ENCODE assay signal across 1 cellular context in genomic region chr2:15160201-15160600, GRCh38.
TF ChIP-seq lines count a peak whose summit lies in the region.

No MANE protein-coding gene starts in this region.

TF ChIP-seq in H1, 55 proteins besides CTCF, POLR2A, EP300 and RAD21:
- no peak for TF ChIP-seq TEAD4 (IDR thresholded peaks at IDR 0.05; ENCODE audit: low read depth, low read length)
- no peak for TF ChIP-seq HDAC2 (IDR thresholded peaks at IDR 0.05; ENCODE audit: borderline replicate concordance in 1 of 2, low read depth in 2 of 2, low read length in 2 of 2)
- TF ChIP-seq SIRT6 (IDR thresholded peaks at IDR 0.05; ENCODE audit: low read length), result no peak
- no peak for TF ChIP-seq SIN3A (conservative IDR thresholded peaks at IDR 0.05 in 1 of 2, IDR thresholded peaks at IDR 0.05 in 1 of 2; ENCODE audit: low read depth in 1 of 2, low read length in 2 of 2)
- TF ChIP-seq CBX8 (IDR thresholded peaks at IDR 0.05; ENCODE audit: borderline replicate concordance, low read depth, low read length), result no peak
- no peak for TF ChIP-seq KDM5A (IDR thresholded peaks at IDR 0.05; ENCODE audit: low read length)
